Comparison of ENCODE assay signal across 19 cellular contexts in genomic region chr12:144650-145284, GRCh38.
DNase-seq lines count a peak whose midpoint lies in the region; ATAC-seq and TF ChIP-seq lines count a peak whose summit lies in the region.
"Had no signal": no experiment of that assay in that cellular context is flagged by ENCODE, and none has a peak within 500 bp of the region (broad histone marks: within the 10 kb centered on the region; RNA-seq: fewer than 3 reads in every experiment).

No MANE protein-coding gene starts in this region.

- no peaks in the 10 kb centered on the region for H3K36me3 Mint-ChIP-seq in T-helper 1 cell treated with Interleukin-12 subunit alpha and Interleukin-12 subunit beta and Interleukin-4 antibody, amounts not matched to agents 30 μg/mL and 1 μg/mL, for 36 hours (ENCODE audit: low read depth)
- H3K36me3 Mint-ChIP-seq: activated naive CD8-positive, alpha-beta T cell; naive thymus-derived CD8-positive, alpha-beta T cell had no signal

- peaks cover 18% of the 10 kb centered on the region for H3K27me3 Mint-ChIP-seq in T-helper 1 cell treated with Interleukin-12 subunit alpha and Interleukin-12 subunit beta and Interleukin-4 antibody, amounts not matched to agents 30 μg/mL and 1 μg/mL, for 36 hours (ENCODE audit: low read depth)

- intact Hi-C loops in esophagus squamous epithelium (cut with DNase I): no loop called here

- H3K9me3 ChIP-seq in Peyer's patch (no peaks in the 10 kb centered on the region), esophagus squamous epithelium (no peaks in the 10 kb centered on the region), parathyroid adenoma (ENCODE audit: control insufficient read depth, low read length) (no peaks in the 10 kb centered on the region)
- H3K9me3 ChIP-seq: lower lobe of right lung had no signal

- TF ChIP-seq POLR2A in Peyer's patch (IDR thresholded peaks at IDR 0.05) (no peak), esophagus squamous epithelium (IDR thresholded peaks at IDR 0.05) (no peak)

- TF ChIP-seq CTCF in Peyer's patch (IDR thresholded peaks at IDR 0.05) (no peak), esophagus squamous epithelium (IDR thresholded peaks at IDR 0.05) (no peak), parathyroid adenoma (IDR thresholded peaks at IDR 0.05) (no peak)

- no peak for ATAC-seq in HG03025 (IDR thresholded peaks at IDR 0.05; ENCODE audit: low FRiP score, unreplicated experiment)
- no peak for ATAC-seq in GM19463 (IDR thresholded peaks at IDR 0.05; ENCODE audit: unreplicated experiment)
- ATAC-seq: activated CD4-positive, alpha-beta T cell treated with anti-CD3 and anti-CD28 coated beads for 36 hours; GM12878; naive thymus-derived CD8-positive, alpha-beta T cell had no signal

- no peaks in the 10 kb centered on the region for H3K9me3 Mint-ChIP-seq in T-helper 1 cell treated with Interleukin-12 subunit alpha and Interleukin-12 subunit beta and Interleukin-4 antibody, amounts not matched to agents 30 μg/mL and 1 μg/mL, for 36 hours
- H3K9me3 Mint-ChIP-seq: naive thymus-derived CD8-positive, alpha-beta T cell had no signal

- peak overlapping the region; percentile 36 for H2AFZ ChIP-seq in parathyroid adenoma

- H3K27me3 ChIP-seq in Peyer's patch: no peaks in the 10 kb centered on the region
- H3K27me3 ChIP-seq in esophagus squamous epithelium: peaks cover 0 to 33% (median 0%) of the 10 kb centered on the region in 4 donors
- H3K27me3 ChIP-seq in parathyroid adenoma (ENCODE audit: control insufficient read depth, insufficient read depth, low read length): no peaks in the 10 kb centered on the region

- H3K4me3 Mint-ChIP-seq in T-helper 1 cell treated with Interleukin-12 subunit alpha and Interleukin-12 subunit beta and Interleukin-4 antibody, amounts not matched to agents 30 μg/mL and 1 μg/mL, for 36 hours: peak overlapping the region; percentile 17
- H3K4me3 Mint-ChIP-seq: activated CD4-positive, alpha-beta T cell treated with anti-CD3 and anti-CD28 coated beads for 36 hours; activated naive CD8-positive, alpha-beta T cell had no signal

- H3K27ac Mint-ChIP-seq in T-helper 1 cell treated with Interleukin-12 subunit alpha and Interleukin-12 subunit beta and Interleukin-4 antibody, amounts not matched to agents 30 μg/mL and 1 μg/mL, for 36 hours: no peak overlapping the region
- H3K27ac Mint-ChIP-seq: activated CD4-positive, alpha-beta T cell treated with anti-CD3 and anti-CD28 coated beads for 36 hours had no signal

- peak overlapping the region; percentile 34 for H3K4me2 ChIP-seq in parathyroid adenoma (ENCODE audit: low read length)

- WGBS in esophagus squamous epithelium, 2 donors: 50 to 51% methylated on average over 4 to 5 of the region's 5 CpGs

- no peak overlapping the region for H3K9ac ChIP-seq in parathyroid adenoma

- no peaks in the 10 kb centered on the region for H3K79me2 ChIP-seq in parathyroid adenoma

- H3K4me3 ChIP-seq in Peyer's patch (no peak overlapping the region), esophagus squamous epithelium (no peak overlapping the region), parathyroid adenoma (ENCODE audit: low read depth, low read length) (no peak overlapping the region)
- H3K4me3 ChIP-seq: GM12878, lower lobe of right lung had no signal

- H3K27ac ChIP-seq in Peyer's patch (peak overlapping the region in 3 of 4 donors; percentile 30 to 90 (median 82)), esophagus squamous epithelium (peak overlapping the region; percentile 26 to 63 (median 43)), parathyroid adenoma (peak overlapping the region; percentile 97)
- H3K27ac ChIP-seq: lower lobe of right lung had no signal

- H3K4me1 ChIP-seq in Peyer's patch (peaks cover 0 to 19% (median 5%) of the 10 kb centered on the region in 4 donors), esophagus squamous epithelium (peaks cover 15 to 38% (median 16%) of the 10 kb centered on the region in 3 donors), parathyroid adenoma (peaks cover 82% of the 10 kb centered on the region)
- H3K4me1 ChIP-seq: lower lobe of right lung had no signal

- H3K4me1 Mint-ChIP-seq in T-helper 1 cell treated with Interleukin-12 subunit alpha and Interleukin-12 subunit beta and Interleukin-4 antibody, amounts not matched to agents 30 μg/mL and 1 μg/mL, for 36 hours (ENCODE audit: low read depth): peaks cover 9% of the 10 kb centered on the region

- DNase-seq in T-helper 1 cell: no peak
- no peak for DNase-seq in Peyer's patch
- no peak for DNase-seq in esophagus squamous epithelium (lab: John Stamatoyannopoulos, UW)
- no peak for DNase-seq in hippocampal formation (lab: John Stamatoyannopoulos, UW)
- DNase-seq: activated CD4-positive, alpha-beta T cell treated with anti-CD3 and anti-CD28 coated beads for 36 hours; effector memory CD4-positive, alpha-beta T cell; KBM-7; lower lobe of right lung; naive thymus-derived CD8-positive, alpha-beta T cell; NCI-H1092 treated with DMSO at 0.1 percent for 48 hours; NCI-H226; SHP77 treated with DMSO at 0.1 percent for 48 hours; T-helper 9 cell had no signal

- H3K36me3 ChIP-seq in Peyer's patch (no peaks in the 10 kb centered on the region), esophagus squamous epithelium (no peaks in the 10 kb centered on the region), parathyroid adenoma (ENCODE audit: control insufficient read depth, insufficient read depth, low read length) (no peaks in the 10 kb centered on the region)
- H3K36me3 ChIP-seq: lower lobe of right lung had no signal

Comparison
In these comparisons a context has a peak if more than half of its experiments do, and no peak if none do; other contexts are left out.
1. H3K27ac ChIP-seq: peak in every context shown above with its lines; median percentile 97 in parathyroid adenoma; 82 in Peyer's patch; 43 in esophagus squamous epithelium.